ENCODE assay signal across 9 cellular contexts in genomic region chr10:69048103-69048502, GRCh38. TPM values are rescaled to one million over a fixed set of nuclear protein-coding genes. Genes with fewer than 3 reads are reported as not detected.
DNase-seq lines count a peak whose midpoint lies in the region; ATAC-seq and TF ChIP-seq lines count a peak whose summit lies in the region.
"Had no signal": no experiment of that assay in that cellular context is flagged by ENCODE, and none has a peak within 500 bp of the region (broad histone marks: within the 10 kb centered on the region; RNA-seq: fewer than 3 reads in every experiment).

No MANE protein-coding gene starts in this region.

- H3K27ac Mint-ChIP-seq in activated naive CD8-positive, alpha-beta T cell treated with anti-CD3 and anti-CD28 coated beads, Interleukin-2, amount 50 U/mL, for 24 hours, result peak overlapping the region; percentile 71
- H3K27ac Mint-ChIP-seq: WTC11 had no signal

- TF ChIP-seq CTCF in left lung (IDR thresholded peaks at IDR 0.05) (no peak), testis (IDR thresholded peaks at IDR 0.05) (no peak)

- TF ChIP-seq POLR2A in testis (IDR thresholded peaks at IDR 0.05), result no peak

- H3K27ac ChIP-seq in left lung (peak overlapping the region; percentile 80 to 94), testis (peak overlapping the region in 1 of 2 donors; percentile 84)

- 69 to 72% methylated on average over 6 to 8 of the region's 8 CpGs for WGBS in testis, 2 donors

- peaks cover 3 to 96% of the 10 kb centered on the region in 2 donors for H3K4me1 ChIP-seq in left lung
- peaks cover 21% of the 10 kb centered on the region for H3K4me1 ChIP-seq in testis

- peak; percentile 82 for ATAC-seq in activated naive CD8-positive, alpha-beta T cell treated with anti-CD3 and anti-CD28 coated beads, Interleukin-2, amount 50 U/mL, for 24 hours
- peak; percentile 64 for ATAC-seq in left lung
- no peak for ATAC-seq in HG03280 (IDR thresholded peaks at IDR 0.05; ENCODE audit: unreplicated experiment)
- no peak for ATAC-seq in HG03045 (IDR thresholded peaks at IDR 0.05; ENCODE audit: unreplicated experiment)
- ATAC-seq: WTC11 had no signal

- peak; percentile 48 for DNase-seq in activated T-cell treated with anti-CD3 and anti-CD28 coated beads for 48 hours (ENCODE audit: low read depth)
- no peak for DNase-seq in activated T-cell treated with anti-CD3 and anti-CD28 coated beads for 4 hours
- peak; percentile 51 for DNase-seq in activated naive CD8-positive, alpha-beta T cell treated with anti-CD3 and anti-CD28 coated beads, Interleukin-2, amount 50 U/mL, for 24 hours
- DNase-seq in left lung, result peak in 1 of 2 donors; percentile 82
- peak; percentile 45 for DNase-seq in testis
- DNase-seq in SHP77 treated with DMSO at 0.1 percent for 48 hours (lab: John Stamatoyannopoulos, UW), result no peak

- H3K27me3 Mint-ChIP-seq in activated naive CD8-positive, alpha-beta T cell treated with anti-CD3 and anti-CD28 coated beads, Interleukin-2, amount 50 U/mL, for 24 hours, result no peaks in the 10 kb centered on the region

- no peaks in the 10 kb centered on the region for H3K9me3 Mint-ChIP-seq in activated naive CD8-positive, alpha-beta T cell treated with anti-CD3 and anti-CD28 coated beads, Interleukin-2, amount 50 U/mL, for 24 hours
- H3K9me3 Mint-ChIP-seq: WTC11 had no signal

- H3K9me3 ChIP-seq in left lung (no peaks in the 10 kb centered on the region), testis (no peaks in the 10 kb centered on the region)

- H3K4me3 ChIP-seq in left lung (no peak overlapping the region), testis (no peak overlapping the region)

- H3K36me3 ChIP-seq in left lung, result no peaks in the 10 kb centered on the region
- H3K36me3 ChIP-seq in testis (ENCODE audit: low read depth, missing control alignments), result no peaks in the 10 kb centered on the region

- H3K27me3 ChIP-seq in left lung (no peaks in the 10 kb centered on the region), testis (no peaks in the 10 kb centered on the region)

- intact Hi-C loops in left lung (cut with DNase I), result no loop called here
- intact Hi-C loops in testis (cut with DNase I; ENCODE audit: low total_unique reads), result no loop called here

- H3K4me1 Mint-ChIP-seq in activated naive CD8-positive, alpha-beta T cell treated with anti-CD3 and anti-CD28 coated beads, Interleukin-2, amount 50 U/mL, for 24 hours, result peaks cover 77% of the 10 kb centered on the region

- H3K36me3 Mint-ChIP-seq in activated naive CD8-positive, alpha-beta T cell treated with anti-CD3 and anti-CD28 coated beads, Interleukin-2, amount 50 U/mL, for 24 hours (ENCODE audit: low read depth), result no peaks in the 10 kb centered on the region
- H3K36me3 Mint-ChIP-seq: WTC11 had no signal

- no peak overlapping the region for H3K4me3 Mint-ChIP-seq in activated naive CD8-positive, alpha-beta T cell treated with anti-CD3 and anti-CD28 coated beads, Interleukin-2, amount 50 U/mL, for 24 hours
- H3K4me3 Mint-ChIP-seq: WTC11 had no signal

RNA-seq across cellular contexts. Expression of gene SRGN, which starts 39.8 kb away (rescaled TPM):
- 100 to 1,000 TPM; 131 to 533 TPM for total RNA-seq in left lung
- 10 to 100 TPM; 25.7 to 35.8 TPM for total RNA-seq in testis
- polyA plus RNA-seq in testis (ENCODE audit: insufficient read depth, low read depth, low replicate concordance), result 61.1 TPM

RNA-seq across cellular contexts. Expression of gene KIFBP, which starts 59.5 kb away (rescaled TPM):
- total RNA-seq in left lung (10 to 100 TPM; 21.1 to 27.3 TPM), testis (10 to 100 TPM; 48.3 to 58.2 TPM)
- 38.9 TPM for polyA plus RNA-seq in testis (ENCODE audit: insufficient read depth, low read depth, low replicate concordance)

Comparison
In these comparisons a context has a peak if more than half of its experiments do, and no peak if none do; other contexts are left out.
1. DNase-seq: peak in activated T-cell treated with anti-CD3 and anti-CD28 coated beads for 48 hours (single experiment), activated naive CD8-positive, alpha-beta T cell treated with anti-CD3 and anti-CD28 coated beads, Interleukin-2, amount 50 U/mL, for 24 hours (single experiment) and testis (single experiment); none in activated T-cell treated with anti-CD3 and anti-CD28 coated beads for 4 hours (single experiment) and SHP77 treated with DMSO at 0.1 percent for 48 hours (single experiment).
2. ATAC-seq: peak in activated naive CD8-positive, alpha-beta T cell treated with anti-CD3 and anti-CD28 coated beads, Interleukin-2, amount 50 U/mL, for 24 hours (single experiment) and left lung (single experiment); none in HG03280 (single experiment) and HG03045 (single experiment).